8 cellular contexts compared by ENCODE assay signal in genomic region chr4:143337600-143338287, GRCh38. TPM values are rescaled to one million over a fixed set of nuclear protein-coding genes. Genes with fewer than 3 reads are reported as not detected.
DNase-seq lines count a peak whose midpoint lies in the region; ATAC-seq and TF ChIP-seq lines count a peak whose summit lies in the region.

No MANE protein-coding gene starts in this region.

- no peaks in the 10 kb centered on the region for H3K9me3 ChIP-seq in iPS DF 6.9 (ENCODE audit: control insufficient read depth, insufficient read depth, low read length)

- H3K4me3 ChIP-seq in astrocyte of the cerebellum (ENCODE audit: low read depth, low read length) (peak overlapping the region; percentile 73), iPS DF 6.9 (ENCODE audit: low read length) (peak overlapping the region; percentile 96; the same call in 1 of the 2 replicates)

- CTCF ChIA-PET in GM10248 (lab: Yijun Ruan, JAX), result interaction anchor here (0.8 to 6.9 kb wide), 8 partner anchors 8 to 172 kb away, joined by 3 to 40 read pairs (median 5); no protein-coding TSS in a partner anchor

- H3K27me3 ChIP-seq in iPS DF 6.9 (ENCODE audit: control insufficient read depth, insufficient read depth, low read length), result no peaks in the 10 kb centered on the region

- no peak overlapping the region for H3K27ac ChIP-seq in iPS DF 6.9 (ENCODE audit: low read length)

- in situ Hi-C loops in astrocyte of the cerebellum (cut with HindIII; ENCODE audit: low sequenced_read_pairs), result no loop called here

- DNase-seq in ELR (ENCODE audit: low read depth) (peak; percentile 59), LoVo (ENCODE audit: low spot score) (peak; percentile 45), astrocyte of the cerebellum (ENCODE audit: low read depth) (peak; percentile 68), iPS DF 6.9 (ENCODE audit: low read depth, low spot score) (no peak), renal cortical epithelial cell (ENCODE audit: low read depth) (peak; percentile 25), GM10248 (ENCODE audit: extremely low spot score) (no peak)
- no peak for DNase-seq in activated CD4-positive, CD25-positive, alpha-beta regulatory T cell treated with anti-CD3 and anti-CD28 coated beads, Interleukin-2, amount 50 U/mL, for 72 hours

- POLR2A ChIA-PET in GM10248 (lab: Yijun Ruan, JAX), result interaction anchor here (0.7 to 1.1 kb wide), 2 partner anchors 37 to 41 kb away, joined by 3 read pairs; no protein-coding TSS in a partner anchor

- ATAC-seq in HG03565 (IDR thresholded peaks at IDR 0.05; ENCODE audit: unreplicated experiment), result no peak

- WGBS in iPS DF 6.9 (ENCODE audit: insufficient coverage, insufficient read length), result no CpG with 5 or more reads among the region's 25 CpGs

- no peaks in the 10 kb centered on the region for H3K36me3 ChIP-seq in iPS DF 6.9 (ENCODE audit: control insufficient read depth, insufficient read depth, low read length)

- no peak for TF ChIP-seq CTCF in astrocyte of the cerebellum (IDR thresholded peaks at IDR 0.05; ENCODE audit: low read depth, low read length, missing control alignments)
- no peak for TF ChIP-seq CTCF in GM10248 (IDR thresholded peaks at IDR 0.05; ENCODE audit: control extremely low read depth, extremely low read depth, low read depth, missing control alignments)

- 0 out of 2 replicates have a peak, but pooled peaks cover 1% of the 10 kb centered on the region for H3K4me1 ChIP-seq in iPS DF 6.9 (ENCODE audit: control insufficient read depth, insufficient read depth, low read length)

RNA-seq across cellular contexts. Expression of gene GAB1, which starts 1.1 kb away (rescaled TPM):
- total RNA-seq in renal cortical epithelial cell, result 12.0 and 13.2 TPM in 2 replicates

Comparison
In these comparisons a context has a peak if more than half of its experiments do, and no peak if none do; other contexts are left out.
1. DNase-seq: peak in ELR (single experiment), LoVo (single experiment), astrocyte of the cerebellum (single experiment) and renal cortical epithelial cell (single experiment); none in iPS DF 6.9 (single experiment), activated CD4-positive, CD25-positive, alpha-beta regulatory T cell treated with anti-CD3 and anti-CD28 coated beads, Interleukin-2, amount 50 U/mL, for 72 hours (single experiment) and GM10248 (single experiment).